Comparison of ENCODE assay signal across 16 cellular contexts in the genomic region with DNA sequence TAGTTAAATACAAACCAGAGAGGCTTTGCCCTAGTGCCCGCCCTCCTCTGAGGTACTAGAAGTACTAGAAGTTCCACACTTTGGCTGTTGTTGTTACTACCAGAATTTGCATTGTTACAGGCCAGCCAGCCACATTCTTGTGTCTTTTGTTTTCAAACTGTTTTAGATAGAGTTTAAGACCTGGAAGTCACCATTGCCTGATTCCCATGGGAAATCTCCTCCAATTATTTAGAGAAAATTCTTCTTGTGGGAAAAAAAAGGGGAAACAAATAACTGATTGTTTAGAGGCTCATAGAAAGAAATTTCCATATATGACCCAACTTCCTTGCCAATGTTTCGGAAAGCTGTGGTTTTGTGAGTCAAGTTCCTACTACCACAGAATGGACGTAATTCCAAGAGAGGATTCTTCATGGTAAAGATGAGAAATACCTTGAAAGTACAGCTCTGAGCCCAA.
DNase-seq lines count a peak whose midpoint lies in the region; ATAC-seq and TF ChIP-seq lines count a peak whose summit lies in the region.
"Had no signal": no experiment of that assay in that cellular context is flagged by ENCODE, and none has a peak within 500 bp of the region (broad histone marks: within the 10 kb centered on the region; RNA-seq: fewer than 3 reads in every experiment).

No MANE protein-coding gene starts in this region.

- no peak overlapping the region for H3K4me3 ChIP-seq in fibroblast of pulmonary artery (replicated peaks; ENCODE audit: low read depth, low read length)
- H3K4me3 ChIP-seq in thyroid gland (replicated peaks in 1 of 3) = no peak overlapping the region
- H3K4me3 ChIP-seq: colonic mucosa, skin epidermis, testis had no signal

- H3K27me3 ChIP-seq in thyroid gland = no peaks in the 10 kb centered on the region
- H3K27me3 ChIP-seq: colonic mucosa, testis had no signal

- H3K9me3 ChIP-seq in thyroid gland = no peaks in the 10 kb centered on the region
- H3K9me3 ChIP-seq: colonic mucosa, testis had no signal

- ATAC-seq in GM18858 (IDR thresholded peaks at IDR 0.05; ENCODE audit: unreplicated experiment) = no peak
- ATAC-seq in GM21526 (IDR thresholded peaks at IDR 0.05; ENCODE audit: low FRiP score, unreplicated experiment) = no peak
- ATAC-seq: left colon, Panc1 had no signal

- no peaks in the 10 kb centered on the region for H3K36me3 ChIP-seq in thyroid gland
- H3K36me3 ChIP-seq: colonic mucosa had no signal

- no peak overlapping the region for H3K27ac ChIP-seq in thyroid gland
- H3K27ac ChIP-seq: colonic mucosa, skin epidermis, testis had no signal

- no peak for TF ChIP-seq CTCF in fibroblast of pulmonary artery (IDR thresholded peaks at IDR 0.05; ENCODE audit: low read length, missing control alignments)
- TF ChIP-seq CTCF in thyroid gland (IDR thresholded peaks at IDR 0.05) = no peak

- H3K4me1 ChIP-seq in thyroid gland = no peaks in the 10 kb centered on the region
- H3K4me1 ChIP-seq: colonic mucosa, testis had no signal

- intact Hi-C loops in thyroid gland (cut with DNase I) = no loop called here

- DNase-seq in HPDE6-E6E7 (ENCODE audit: extremely low spot score) (peak; percentile 63), SW480 (ENCODE audit: low spot score) (peak; percentile 78), fibroblast of pulmonary artery (ENCODE audit: low read depth) (peak; percentile 78), thyroid gland (peak; percentile 5 to 17), anterior cingulate cortex (lab: John Stamatoyannopoulos, UW) (no peak)
- DNase-seq: activated CD8-positive, alpha-beta memory T cell treated with anti-CD3 and anti-CD28 coated beads for 24 hours; activated naive CD4-positive, alpha-beta T cell treated with anti-CD3 and anti-CD28 coated beads for 36 hours; CD8-positive, alpha-beta memory T cell; colonic mucosa; left colon; NCI-H1105; testis had no signal

- WGBS in thyroid gland, 2 donors = 78 to 84% methylated on average over 3 of the region's 3 CpGs

- no peak for TF ChIP-seq POLR2A in thyroid gland (IDR thresholded peaks at IDR 0.05)

Comparison
In these comparisons a context has a peak if more than half of its experiments do, and no peak if none do; other contexts are left out.
1. DNase-seq: peak in HPDE6-E6E7 (single experiment), SW480 (single experiment), fibroblast of pulmonary artery (single experiment) and thyroid gland (2 of 2); none in anterior cingulate cortex (0 of 58).